In the genomic region with DNA sequence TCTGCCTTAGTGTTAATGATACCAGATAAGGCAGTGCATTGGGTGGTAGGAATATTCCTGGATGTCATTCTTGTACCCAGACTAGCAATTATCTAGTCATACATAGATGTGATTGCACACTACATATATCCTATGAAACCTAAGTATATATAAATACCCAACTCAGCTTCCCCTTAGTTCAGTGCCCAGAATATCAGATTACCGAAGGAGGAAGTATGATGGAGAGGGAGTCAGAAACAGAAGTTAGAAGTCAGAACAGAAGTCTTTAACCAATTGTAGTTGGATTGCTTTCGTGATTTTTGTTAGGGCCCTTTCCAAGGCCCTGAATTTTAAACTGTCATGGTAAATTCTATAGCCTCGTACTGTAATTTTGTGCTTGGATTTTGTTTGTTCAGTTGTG, we compare ENCODE assay signal across 13 cellular contexts. TPM values are rescaled to one million over a fixed set of nuclear protein-coding genes. Genes with fewer than 3 reads are reported as not detected.
DNase-seq lines count a peak whose midpoint lies in the region; ATAC-seq and TF ChIP-seq lines count a peak whose summit lies in the region.
"Had no signal": no experiment of that assay in that cellular context is flagged by ENCODE, and none has a peak within 500 bp of the region (broad histone marks: within the 10 kb centered on the region; RNA-seq: fewer than 3 reads in every experiment).

No MANE protein-coding gene starts in this region.

- H3K27ac ChIP-seq in GM23338 (ENCODE audit: low read depth), result no peak overlapping the region

- H3K79me2 ChIP-seq in GM23338 (replicated peaks; ENCODE audit: insufficient read depth), result peaks cover 76% of the 10 kb centered on the region

- H3K36me3 Mint-ChIP-seq in GM23338 (ENCODE audit: low read depth), result peaks cover 4% of the 10 kb centered on the region; the same call in 2 of the 3 replicates

- no peak overlapping the region for H3K4me3 Mint-ChIP-seq in GM23338

- H4K20me1 ChIP-seq in GM23338 (replicated peaks; ENCODE audit: insufficient read depth), result peaks cover 3% of the 10 kb centered on the region; the same call in 1 of the 2 replicates

- H2AFZ ChIP-seq in GM23338, result no peak overlapping the region

- no peaks in the 10 kb centered on the region for H3K27me3 ChIP-seq in GM23338 (ENCODE audit: insufficient read depth)

- TF ChIP-seq CTCF in GM23338 (conservative IDR thresholded peaks at IDR 0.05; ENCODE audit: low read depth in 2 of 2), result no peak

- no peak overlapping the region for H3K27ac Mint-ChIP-seq in GM23338

- H3K9me2 ChIP-seq in GM23338 (ENCODE audit: insufficient read depth), result no peaks in the 10 kb centered on the region

- no peaks in the 10 kb centered on the region for H3K9me3 Mint-ChIP-seq in GM23338

- H3K4me3 ChIP-seq in GM23338, result no peak overlapping the region

- H3K4me1 Mint-ChIP-seq in GM23338, result peaks cover 40% of the 10 kb centered on the region

- peaks cover 2% of the 10 kb centered on the region for H3K27me3 Mint-ChIP-seq in GM23338 (ENCODE audit: insufficient read depth, low read depth, poor library complexity)

- no peaks in the 10 kb centered on the region for H3F3A ChIP-seq in GM23338 (replicated peaks; ENCODE audit: low read depth)

- 0 out of 2 replicates have a peak overlapping the region, but pooled peaks have one; percentile 55 for H3K4me2 ChIP-seq in GM23338

- ATAC-seq in GM23338 (no peak), GM21360 (IDR thresholded peaks at IDR 0.05; ENCODE audit: unreplicated experiment) (no peak), GM19452 (IDR thresholded peaks at IDR 0.05; ENCODE audit: unreplicated experiment) (no peak)
- ATAC-seq: Panc1 had no signal

- peaks cover 23% of the 10 kb centered on the region for H3K4me1 ChIP-seq in GM23338 (ENCODE audit: insufficient read depth)

- DNase-seq in ELR (ENCODE audit: low read depth) (peak; percentile 3), GM23338 (ENCODE audit: low spot score) (no peak), NOMO-1 treated with dmso at 0.1 percent for 144 hours (lab: John Stamatoyannopoulos, UW; ENCODE audit: unreplicated experiment) (peak; percentile 78), iris pigment epithelial cell (ENCODE audit: low read depth) (peak; percentile 20), NCI-H2171 treated with DMSO at 0.1 percent for 48 hours (lab: John Stamatoyannopoulos, UW) (no peak)
- DNase-seq in activated CD4-positive, CD25-positive, alpha-beta regulatory T cell treated with anti-CD3 and anti-CD28 coated beads, Interleukin-2, amount 50 U/mL, for 72 hours, result no peak
- DNase-seq: activated CD4-positive, CD25-positive, alpha-beta regulatory T cell; cortex of kidney; NCI-H146; small intestine had no signal

- no peaks in the 10 kb centered on the region for H3K36me3 ChIP-seq in GM23338 (ENCODE audit: insufficient read depth)

TF ChIP-seq in GM23338, 12 proteins besides CTCF, POLR2A, EP300 and RAD21 (continues in another document):
- TF ChIP-seq STAT1 (IDR thresholded peaks at IDR 0.05; ENCODE audit: unreplicated experiment) (no peak), EZH2phosphoT487 (IDR thresholded peaks at IDR 0.05; ENCODE audit: unreplicated experiment) (no peak), POLR2AphosphoS5 (IDR thresholded peaks at IDR 0.05; ENCODE audit: low read depth) (no peak), EZH2 (IDR thresholded peaks at IDR 0.05; ENCODE audit: low read depth, unreplicated experiment) (no peak), CREB1 (CRISPR knock-in tag; IDR thresholded peaks at IDR 0.05; ENCODE audit: low read depth) (no peak), JUNB (IDR thresholded peaks at IDR 0.05; ENCODE audit: unreplicated experiment) (no peak), NANOG (IDR thresholded peaks at IDR 0.05; ENCODE audit: borderline replicate concordance) (no peak), ZNF331 (CRISPR knock-in tag; IDR thresholded peaks at IDR 0.05; ENCODE audit: low read depth) (no peak), ZNF114 (CRISPR knock-in tag; IDR thresholded peaks at IDR 0.05) (no peak)
- TF ChIP-seq, protein P1, sequence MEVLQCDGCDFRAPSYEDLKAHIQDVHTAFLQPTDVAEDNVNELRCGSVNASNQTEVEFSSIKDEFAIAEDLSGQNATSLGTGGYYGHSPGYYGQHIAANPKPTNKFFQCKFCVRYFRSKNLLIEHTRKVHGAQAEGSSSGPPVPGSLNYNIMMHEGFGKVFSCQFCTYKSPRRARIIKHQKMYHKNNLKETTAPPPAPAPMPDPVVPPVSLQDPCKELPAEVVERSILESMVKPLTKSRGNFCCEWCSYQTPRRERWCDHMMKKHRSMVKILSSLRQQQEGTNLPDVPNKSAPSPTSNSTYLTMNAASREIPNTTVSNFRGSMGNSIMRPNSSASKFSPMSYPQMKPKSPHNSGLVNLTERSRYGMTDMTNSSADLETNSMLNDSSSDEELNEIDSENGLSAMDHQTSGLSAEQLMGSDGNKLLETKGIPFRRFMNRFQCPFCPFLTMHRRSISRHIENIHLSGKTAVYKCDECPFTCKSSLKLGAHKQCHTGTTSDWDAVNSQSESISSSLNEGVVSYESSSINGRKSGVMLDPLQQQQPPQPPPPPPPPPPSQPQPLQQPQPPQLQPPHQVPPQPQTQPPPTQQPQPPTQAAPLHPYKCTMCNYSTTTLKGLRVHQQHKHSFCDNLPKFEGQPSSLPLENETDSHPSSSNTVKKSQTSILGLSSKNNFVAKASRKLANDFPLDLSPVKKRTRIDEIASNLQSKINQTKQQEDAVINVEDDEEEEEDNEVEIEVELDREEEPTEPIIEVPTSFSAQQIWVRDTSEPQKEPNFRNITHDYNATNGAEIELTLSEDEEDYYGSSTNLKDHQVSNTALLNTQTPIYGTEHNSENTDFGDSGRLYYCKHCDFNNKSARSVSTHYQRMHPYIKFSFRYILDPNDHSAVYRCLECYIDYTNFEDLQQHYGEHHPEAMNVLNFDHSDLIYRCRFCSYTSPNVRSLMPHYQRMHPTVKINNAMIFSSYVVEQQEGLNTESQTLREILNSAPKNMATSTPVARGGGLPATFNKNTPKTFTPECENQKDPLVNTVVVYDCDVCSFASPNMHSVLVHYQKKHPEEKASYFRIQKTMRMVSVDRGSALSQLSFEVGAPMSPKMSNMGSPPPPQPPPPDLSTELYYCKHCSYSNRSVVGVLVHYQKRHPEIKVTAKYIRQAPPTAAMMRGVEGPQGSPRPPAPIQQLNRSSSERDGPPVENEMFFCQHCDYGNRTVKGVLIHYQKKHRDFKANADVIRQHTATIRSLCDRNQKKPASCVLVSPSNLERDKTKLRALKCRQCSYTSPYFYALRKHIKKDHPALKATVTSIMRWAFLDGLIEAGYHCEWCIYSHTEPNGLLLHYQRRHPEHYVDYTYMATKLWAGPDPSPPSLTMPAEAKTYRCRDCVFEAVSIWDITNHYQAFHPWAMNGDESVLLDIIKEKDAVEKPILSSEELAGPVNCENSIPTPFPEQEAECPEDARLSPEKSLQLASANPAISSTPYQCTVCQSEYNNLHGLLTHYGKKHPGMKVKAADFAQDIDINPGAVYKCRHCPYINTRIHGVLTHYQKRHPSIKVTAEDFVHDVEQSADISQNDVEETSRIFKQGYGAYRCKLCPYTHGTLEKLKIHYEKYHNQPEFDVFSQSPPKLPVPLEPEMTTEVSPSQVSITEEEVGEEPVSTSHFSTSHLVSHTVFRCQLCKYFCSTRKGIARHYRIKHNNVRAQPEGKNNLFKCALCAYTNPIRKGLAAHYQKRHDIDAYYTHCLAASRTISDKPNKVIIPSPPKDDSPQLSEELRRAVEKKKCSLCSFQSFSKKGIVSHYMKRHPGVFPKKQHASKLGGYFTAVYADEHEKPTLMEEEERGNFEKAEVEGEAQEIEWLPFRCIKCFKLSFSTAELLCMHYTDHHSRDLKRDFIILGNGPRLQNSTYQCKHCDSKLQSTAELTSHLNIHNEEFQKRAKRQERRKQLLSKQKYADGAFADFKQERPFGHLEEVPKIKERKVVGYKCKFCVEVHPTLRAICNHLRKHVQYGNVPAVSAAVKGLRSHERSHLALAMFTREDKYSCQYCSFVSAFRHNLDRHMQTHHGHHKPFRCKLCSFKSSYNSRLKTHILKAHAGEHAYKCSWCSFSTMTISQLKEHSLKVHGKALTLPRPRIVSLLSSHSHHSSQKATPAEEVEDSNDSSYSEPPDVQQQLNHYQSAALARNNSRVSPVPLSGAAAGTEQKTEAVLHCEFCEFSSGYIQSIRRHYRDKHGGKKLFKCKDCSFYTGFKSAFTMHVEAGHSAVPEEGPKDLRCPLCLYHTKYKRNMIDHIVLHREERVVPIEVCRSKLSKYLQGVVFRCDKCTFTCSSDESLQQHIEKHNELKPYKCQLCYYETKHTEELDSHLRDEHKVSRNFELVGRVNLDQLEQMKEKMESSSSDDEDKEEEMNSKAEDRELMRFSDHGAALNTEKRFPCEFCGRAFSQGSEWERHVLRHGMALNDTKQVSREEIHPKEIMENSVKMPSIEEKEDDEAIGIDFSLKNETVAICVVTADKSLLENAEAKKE (CRISPR knock-in tag; IDR thresholded peaks at IDR 0.05), result no peak
- TF ChIP-seq, protein P2, sequence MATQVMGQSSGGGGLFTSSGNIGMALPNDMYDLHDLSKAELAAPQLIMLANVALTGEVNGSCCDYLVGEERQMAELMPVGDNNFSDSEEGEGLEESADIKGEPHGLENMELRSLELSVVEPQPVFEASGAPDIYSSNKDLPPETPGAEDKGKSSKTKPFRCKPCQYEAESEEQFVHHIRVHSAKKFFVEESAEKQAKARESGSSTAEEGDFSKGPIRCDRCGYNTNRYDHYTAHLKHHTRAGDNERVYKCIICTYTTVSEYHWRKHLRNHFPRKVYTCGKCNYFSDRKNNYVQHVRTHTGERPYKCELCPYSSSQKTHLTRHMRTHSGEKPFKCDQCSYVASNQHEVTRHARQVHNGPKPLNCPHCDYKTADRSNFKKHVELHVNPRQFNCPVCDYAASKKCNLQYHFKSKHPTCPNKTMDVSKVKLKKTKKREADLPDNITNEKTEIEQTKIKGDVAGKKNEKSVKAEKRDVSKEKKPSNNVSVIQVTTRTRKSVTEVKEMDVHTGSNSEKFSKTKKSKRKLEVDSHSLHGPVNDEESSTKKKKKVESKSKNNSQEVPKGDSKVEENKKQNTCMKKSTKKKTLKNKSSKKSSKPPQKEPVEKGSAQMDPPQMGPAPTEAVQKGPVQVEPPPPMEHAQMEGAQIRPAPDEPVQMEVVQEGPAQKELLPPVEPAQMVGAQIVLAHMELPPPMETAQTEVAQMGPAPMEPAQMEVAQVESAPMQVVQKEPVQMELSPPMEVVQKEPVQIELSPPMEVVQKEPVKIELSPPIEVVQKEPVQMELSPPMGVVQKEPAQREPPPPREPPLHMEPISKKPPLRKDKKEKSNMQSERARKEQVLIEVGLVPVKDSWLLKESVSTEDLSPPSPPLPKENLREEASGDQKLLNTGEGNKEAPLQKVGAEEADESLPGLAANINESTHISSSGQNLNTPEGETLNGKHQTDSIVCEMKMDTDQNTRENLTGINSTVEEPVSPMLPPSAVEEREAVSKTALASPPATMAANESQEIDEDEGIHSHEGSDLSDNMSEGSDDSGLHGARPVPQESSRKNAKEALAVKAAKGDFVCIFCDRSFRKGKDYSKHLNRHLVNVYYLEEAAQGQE (IDR thresholded peaks at IDR 0.05; ENCODE audit: unreplicated experiment), result no peak

RNA-seq across cellular contexts. Expression of a gene that starts 42.9 kb away (rescaled TPM):
- 30.2 and 40.4 TPM in 2 replicates for total RNA-seq in GM23338 (2014; rRNA removed; shearing (Covaris generic))
- 7.3 and 7.9 TPM in 2 replicates for polyA plus RNA-seq in GM23338 (2016; fragmentation: Nextera tagmentation; extraction: Ambion mirVana)

RNA-seq across cellular contexts. Expression of a gene that starts 48.4 kb away (rescaled TPM):
- 25.1 and 27.4 TPM in 2 replicates for total RNA-seq in GM23338 (2014; rRNA removed; shearing (Covaris generic))
- 16.9 and 18.3 TPM in 2 replicates for polyA plus RNA-seq in GM23338 (2016; fragmentation: Nextera tagmentation; extraction: Ambion mirVana)

Comparison
In these comparisons a context has a peak if more than half of its experiments do, and no peak if none do; other contexts are left out.
1. DNase-seq: peak in ELR (single experiment), NOMO-1 treated with dmso at 0.1 percent for 144 hours (single experiment) and iris pigment epithelial cell (single experiment); none in GM23338 (single experiment), NCI-H2171 treated with DMSO at 0.1 percent for 48 hours (single experiment) and activated CD4-positive, CD25-positive, alpha-beta regulatory T cell treated with anti-CD3 and anti-CD28 coated beads, Interleukin-2, amount 50 U/mL, for 72 hours (single experiment).